Comparison of ENCODE assay signal across 8 cellular contexts in the genomic region with DNA sequence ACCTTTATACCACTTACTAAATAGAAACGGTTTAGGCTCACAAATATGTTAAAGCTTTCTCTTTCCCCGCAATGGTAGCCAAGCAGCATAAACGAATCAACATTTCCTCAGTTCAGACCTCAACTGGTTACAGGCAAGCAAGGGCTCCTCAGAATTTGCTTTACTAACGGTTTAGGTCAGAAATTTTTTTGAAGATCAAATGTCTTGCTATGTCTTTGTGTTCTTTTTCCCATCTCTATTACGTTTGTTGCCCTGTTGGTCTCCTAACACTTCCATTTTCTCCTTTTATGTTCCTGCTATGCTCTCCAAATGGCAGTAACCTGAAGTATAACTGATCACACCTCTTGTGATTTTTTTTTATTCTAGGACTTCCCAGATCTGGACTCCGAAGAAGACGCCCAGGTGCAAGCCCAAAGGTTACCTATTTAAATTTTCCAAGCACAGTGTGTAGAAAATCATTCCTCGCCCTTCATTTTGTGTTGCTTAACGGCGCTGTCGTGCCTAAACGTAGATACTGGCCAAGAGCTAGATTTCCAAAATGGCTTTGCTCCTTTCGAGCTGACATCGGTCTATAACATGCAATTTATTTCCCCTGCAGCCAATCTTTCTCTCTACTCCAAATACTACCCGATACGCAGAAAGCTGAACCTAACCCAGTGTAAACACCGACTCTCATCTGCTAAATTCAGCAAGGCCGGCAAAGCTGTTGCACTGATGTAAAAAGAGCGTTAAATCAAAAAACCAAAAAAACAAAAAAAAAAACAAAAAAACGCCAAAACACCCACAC. TPM values are rescaled to one million over a fixed set of nuclear protein-coding genes. Genes with fewer than 3 reads are reported as not detected.
DNase-seq lines count a peak whose midpoint lies in the region; TF ChIP-seq lines count a peak whose summit lies in the region.

No MANE protein-coding gene starts in this region.

- WGBS in GM23248 (ENCODE audit: low coverage in 1 of 2, low lambda C conversion rate in 2 of 2, missing lambda C conversion rate in 2 of 2), 2 experiments, result 0 to 1% methylated on average over 19 to 20 of the region's 20 CpGs

- no peaks in the 10 kb centered on the region for H4K20me1 ChIP-seq in GM23248 (ENCODE audit: insufficient read depth)

- H3K4me1 ChIP-seq in GM23248 (ENCODE audit: insufficient read depth) (peaks cover 27% of the 10 kb centered on the region), SJCRH30 (peaks cover 14% of the 10 kb centered on the region)

- H3K4me3 ChIP-seq in GM23248, result peak overlapping the region; percentile 95
- peak overlapping the region; percentile 96 for H3K4me3 ChIP-seq in SJCRH30
- peak overlapping the region; percentile 46 for H3K4me3 ChIP-seq in kidney epithelial cell (ENCODE audit: low read depth, low read length)

- H3K9me2 ChIP-seq in GM23248 (ENCODE audit: insufficient read depth), result no peaks in the 10 kb centered on the region

- H3K4me2 ChIP-seq in GM23248 (ENCODE audit: unreplicated experiment), result peak overlapping the region; percentile 87

- peaks cover 69% of the 10 kb centered on the region for H3K79me2 ChIP-seq in GM23248 (ENCODE audit: insufficient read depth)

- peaks cover 40% of the 10 kb centered on the region for H3F3A ChIP-seq in GM23248 (ENCODE audit: insufficient read depth)

- peak overlapping the region; percentile 90 for H2AFZ ChIP-seq in GM23248

- DNase-seq in EL (peak; percentile 70), GM23248 (peak; percentile 87), LHCN-M2 (ENCODE audit: low read depth) (peak; percentile 82), SJCRH30 (peak; percentile 60 to 83), brain pericyte (ENCODE audit: low read depth, low spot score) (peak; percentile 58), kidney epithelial cell (ENCODE audit: low read depth) (no peak), GM03348 (ENCODE audit: low spot score) (no peak)
- peak; percentile 7 to 21 for DNase-seq in stimulated activated CD4-positive, alpha-beta T cell treated with anti-CD3 and anti-CD28 coated beads, Interleukin-4, amount 100 ng/mL, for 4 hours

- no peak for TF ChIP-seq CTCF in kidney epithelial cell (IDR thresholded peaks at IDR 0.05; ENCODE audit: insufficient read depth, low read length, poor library complexity, severe bottlenecking)

- peak overlapping the region; percentile 89 for H3K9ac ChIP-seq in GM23248

- H3K27me3 ChIP-seq in GM23248 (replicated peaks; ENCODE audit: insufficient read depth) (no peaks in the 10 kb centered on the region), SJCRH30 (no peaks in the 10 kb centered on the region), kidney epithelial cell (ENCODE audit: control insufficient read depth, insufficient read depth, low read length) (no peaks in the 10 kb centered on the region)

- H3K27ac ChIP-seq in GM23248 (peak overlapping the region; percentile 90), SJCRH30 (peak overlapping the region; percentile 88)

- in situ Hi-C loops in GM23248 (cut with MboI), result no loop called here

- no peaks in the 10 kb centered on the region for H3K9me3 ChIP-seq in GM23248 (ENCODE audit: low read depth)
- H3K9me3 ChIP-seq in SJCRH30 (replicated peaks), result no peaks in the 10 kb centered on the region

- H3K36me3 ChIP-seq in GM23248 (ENCODE audit: low read depth) (no peaks in the 10 kb centered on the region; the same call in 1 of the 2 replicates), SJCRH30 (peaks cover 17% of the 10 kb centered on the region), kidney epithelial cell (ENCODE audit: control insufficient read depth, insufficient read depth, low read length) (no peaks in the 10 kb centered on the region)

RNA-seq across cellular contexts. Expression of a gene that starts 0.7 kb away (rescaled TPM):
- 15.3 and 15.5 TPM in 2 replicates for total RNA-seq in GM23248 (2014; rRNA removed; shearing (Covaris generic))
- polyA plus RNA-seq in GM23248 (2016; fragmentation: Nextera tagmentation; extraction: Ambion mirVana), result 21.5 and 24.7 TPM in 2 replicates
- 33.9 and 37.2 TPM in 2 replicates for total RNA-seq in LHCN-M2 (2014; rRNA removed)
- polyA plus RNA-seq in LHCN-M2 (2012), result 10.6 TPM
- total RNA-seq in SJCRH30 (2014; rRNA removed; shearing (Covaris generic)), result 27.4 and 29.7 TPM in 2 replicates
- total RNA-seq in kidney epithelial cell, result 16.2 and 17.9 TPM in 2 replicates

RNA-seq across cellular contexts. Expression of a gene that starts 41.7 kb away (rescaled TPM):
- 3.2 and 7.3 TPM in 2 replicates for total RNA-seq in GM23248 (2014; rRNA removed; shearing (Covaris generic))
- polyA plus RNA-seq in GM23248 (2016; fragmentation: Nextera tagmentation; extraction: Ambion mirVana), result 6.1 and 6.2 TPM in 2 replicates
- total RNA-seq in LHCN-M2 (2014; rRNA removed), result 8.6 and 12.1 TPM in 2 replicates
- 4.9 TPM for polyA plus RNA-seq in LHCN-M2 (2012)
- 16.1 and 18.1 TPM in 2 replicates for total RNA-seq in SJCRH30 (2014; rRNA removed; shearing (Covaris generic))
- 14.2 and 17.9 TPM in 2 replicates for total RNA-seq in kidney epithelial cell

Comparison
In these comparisons a context has a peak if more than half of its experiments do, and no peak if none do; other contexts are left out.
1. DNase-seq: peak in EL (single experiment), GM23248 (single experiment), LHCN-M2 (single experiment), SJCRH30 (2 of 2), brain pericyte (single experiment) and stimulated activated CD4-positive, alpha-beta T cell treated with anti-CD3 and anti-CD28 coated beads, Interleukin-4, amount 100 ng/mL, for 4 hours (2 of 2); none in kidney epithelial cell (single experiment) and GM03348 (single experiment).
2. H3K4me3 ChIP-seq: peak in every context shown above with its lines; median percentile 96 in SJCRH30; 95 in GM23248; 46 in kidney epithelial cell.